17 cellular contexts compared by ENCODE assay signal in genomic region chr20:22821826-22822225, GRCh38.
DNase-seq lines count a peak whose midpoint lies in the region; ATAC-seq and TF ChIP-seq lines count a peak whose summit lies in the region.
"Had no signal": no experiment of that assay in that cellular context is flagged by ENCODE, and none has a peak within 500 bp of the region (broad histone marks: within the 10 kb centered on the region; RNA-seq: fewer than 3 reads in every experiment).

No MANE protein-coding gene starts in this region.

- intact Hi-C loops in naive thymus-derived CD4-positive, alpha-beta T cell (cut with micrococcal nuclease) = no loop called here

- no peak overlapping the region for H3K4me3 ChIP-seq in endodermal cell (ENCODE audit: low read length)
- no peak overlapping the region for H3K4me3 ChIP-seq in neuronal stem cell (ENCODE audit: low read length in 2 of 2)
- H3K4me3 ChIP-seq in naive thymus-derived CD4-positive, alpha-beta T cell (ENCODE audit: low read length) = no peak overlapping the region
- H3K4me3 ChIP-seq: A549, HAP-1 had no signal

- DNase-seq in endodermal cell (peak; percentile 11), neuronal stem cell (ENCODE audit: low spot score) (no peak), type B pancreatic cell (ENCODE audit: extremely low spot score, unreplicated experiment) (no peak), RPMI8226 (no peak)
- no peak for DNase-seq in activated naive CD4-positive, alpha-beta T cell treated with anti-CD3 and anti-CD28 coated beads, Interleukin-2, amount 50 U/mL, for 72 hours (ENCODE audit: low spot score in 2 of 2)
- no peak for DNase-seq in naive thymus-derived CD4-positive, alpha-beta T cell
- DNase-seq: AML-193; CD4-positive, alpha-beta memory T cell; DMS153; DMS79; GF-D8 had no signal

- H3K4ac ChIP-seq in neuronal stem cell (ENCODE audit: low read length) = no peak overlapping the region

- ATAC-seq in activated naive CD4-positive, alpha-beta T cell treated with anti-CD3 and anti-CD28 coated beads, Interleukin-2, amount 50 U/mL, for 72 hours = no peak
- no peak for ATAC-seq in naive thymus-derived CD4-positive, alpha-beta T cell
- ATAC-seq: A549 had no signal

- H3K27ac Mint-ChIP-seq in endodermal cell (no peak overlapping the region), type B pancreatic cell (peak overlapping the region; percentile 13)
- H3K27ac Mint-ChIP-seq in activated naive CD4-positive, alpha-beta T cell treated with anti-CD3 and anti-CD28 coated beads, Interleukin-2, amount 50 U/mL, for 72 hours = no peak overlapping the region
- no peak overlapping the region for H3K27ac Mint-ChIP-seq in naive thymus-derived CD4-positive, alpha-beta T cell
- H3K27ac Mint-ChIP-seq: CD14-positive monocyte; CD4-positive, alpha-beta memory T cell had no signal

- no peak overlapping the region for H2BK5ac ChIP-seq in neuronal stem cell (ENCODE audit: low read length)

- no peak overlapping the region for H3K14ac ChIP-seq in neuronal stem cell (ENCODE audit: low read length)

- H3K36me3 ChIP-seq in endodermal cell (ENCODE audit: control insufficient read depth, insufficient read depth, low read length) (no peaks in the 10 kb centered on the region), neuronal stem cell (replicated peaks in 1 of 2; ENCODE audit: control insufficient read depth in 2 of 2, insufficient read depth in 2 of 2, low read length in 2 of 2) (no peaks in the 10 kb centered on the region)
- no peaks in the 10 kb centered on the region for H3K36me3 ChIP-seq in naive thymus-derived CD4-positive, alpha-beta T cell (ENCODE audit: control insufficient read depth in 2 of 3, insufficient read depth in 3 of 3, low read length in 3 of 3)
- H3K36me3 ChIP-seq: HAP-1 had no signal

- H3K27me3 Mint-ChIP-seq in endodermal cell (ENCODE audit: insufficient read depth) (peaks cover 11% of the 10 kb centered on the region), type B pancreatic cell (peaks cover 38% of the 10 kb centered on the region)
- H3K27me3 Mint-ChIP-seq in naive thymus-derived CD4-positive, alpha-beta T cell = no peaks in the 10 kb centered on the region

- CTCF ChIA-PET in naive thymus-derived CD4-positive, alpha-beta T cell (lab: Charles Lee) = no interaction called here

- H3K36me3 Mint-ChIP-seq in endodermal cell (ENCODE audit: low read depth) (no peaks in the 10 kb centered on the region), type B pancreatic cell (no peaks in the 10 kb centered on the region)
- H3K36me3 Mint-ChIP-seq in activated naive CD4-positive, alpha-beta T cell treated with anti-CD3 and anti-CD28 coated beads, Interleukin-2, amount 50 U/mL, for 72 hours = no peaks in the 10 kb centered on the region
- H3K36me3 Mint-ChIP-seq in naive thymus-derived CD4-positive, alpha-beta T cell = no peaks in the 10 kb centered on the region
- H3K36me3 Mint-ChIP-seq: CD14-positive monocyte; CD4-positive, alpha-beta memory T cell had no signal

- H3K4me1 Mint-ChIP-seq in endodermal cell = peaks cover 1% of the 10 kb centered on the region
- peaks cover 41% of the 10 kb centered on the region for H3K4me1 Mint-ChIP-seq in type B pancreatic cell (ENCODE audit: unreplicated experiment)
- H3K4me1 Mint-ChIP-seq in naive thymus-derived CD4-positive, alpha-beta T cell = no peaks in the 10 kb centered on the region
- H3K4me1 Mint-ChIP-seq: CD14-positive monocyte; CD4-positive, alpha-beta memory T cell had no signal

- H3K79me1 ChIP-seq in neuronal stem cell (ENCODE audit: low read depth, low read length) = no peaks in the 10 kb centered on the region

- H3K27ac ChIP-seq in C4-2B = peak overlapping the region; percentile 23
- H3K27ac ChIP-seq in endodermal cell (ENCODE audit: low read depth, low read length) = no peak overlapping the region
- H3K27ac ChIP-seq in neuronal stem cell (replicated peaks; ENCODE audit: low read length) = no peak overlapping the region
- no peak overlapping the region for H3K27ac ChIP-seq in naive thymus-derived CD4-positive, alpha-beta T cell (ENCODE audit: low read depth, low read length)
- H3K27ac ChIP-seq: 22Rv1, HL-60 had no signal

- H3K23ac ChIP-seq in neuronal stem cell (ENCODE audit: low read depth, low read length, poor library complexity) = no peak overlapping the region

- no peak overlapping the region for H2BK12ac ChIP-seq in neuronal stem cell (ENCODE audit: low read length)

- H3K9ac ChIP-seq in endodermal cell (ENCODE audit: extremely low read depth, low read length, poor library complexity, severe bottlenecking) (no peak overlapping the region), neuronal stem cell (ENCODE audit: low read depth, low read length, poor library complexity) (no peak overlapping the region)

- no peak overlapping the region for H3K4me2 ChIP-seq in neuronal stem cell (ENCODE audit: insufficient read depth, low read length, poor library complexity, severe bottlenecking)
- H3K4me2 ChIP-seq: A549 had no signal

- H4K8ac ChIP-seq in neuronal stem cell (ENCODE audit: low read depth, low read length) = no peak overlapping the region

- peak overlapping the region; percentile 39 for H3K18ac ChIP-seq in neuronal stem cell (ENCODE audit: low read length)

- no peaks in the 10 kb centered on the region for H3K9me3 ChIP-seq in endodermal cell (ENCODE audit: control insufficient read depth, low read length)
- no peaks in the 10 kb centered on the region for H3K9me3 ChIP-seq in neuronal stem cell (replicated peaks in 1 of 2; ENCODE audit: control insufficient read depth in 2 of 2, insufficient read depth in 1 of 2, low read depth in 1 of 2, low read length in 2 of 2)
- H3K9me3 ChIP-seq in naive thymus-derived CD4-positive, alpha-beta T cell (ENCODE audit: control insufficient read depth in 2 of 3, low read length in 3 of 3) = no peaks in the 10 kb centered on the region
- H3K9me3 ChIP-seq: A549, HAP-1 had no signal

- no peak overlapping the region for H3K4me3 Mint-ChIP-seq in endodermal cell
- no peak overlapping the region for H3K4me3 Mint-ChIP-seq in type B pancreatic cell
- no peak overlapping the region for H3K4me3 Mint-ChIP-seq in naive thymus-derived CD4-positive, alpha-beta T cell
- H3K4me3 Mint-ChIP-seq: CD14-positive monocyte; CD4-positive, alpha-beta memory T cell had no signal

- H3K9me3 Mint-ChIP-seq in endodermal cell (no peaks in the 10 kb centered on the region), type B pancreatic cell (no peaks in the 10 kb centered on the region)
- H3K9me3 Mint-ChIP-seq in activated naive CD4-positive, alpha-beta T cell treated with anti-CD3 and anti-CD28 coated beads, Interleukin-2, amount 50 U/mL, for 72 hours = no peaks in the 10 kb centered on the region
- peaks cover 0 to 2% (median 0%) of the 10 kb centered on the region in 11 donors for H3K9me3 Mint-ChIP-seq in naive thymus-derived CD4-positive, alpha-beta T cell
- H3K9me3 Mint-ChIP-seq: CD14-positive monocyte had no signal

- POLR2A ChIA-PET in naive thymus-derived CD4-positive, alpha-beta T cell (lab: Charles Lee) = no interaction called here

- H2BK15ac ChIP-seq in neuronal stem cell (ENCODE audit: low read length) = no peak overlapping the region

- H2AFZ ChIP-seq in neuronal stem cell (ENCODE audit: low read length) = no peak overlapping the region

- no peak for TF ChIP-seq CTCF in C4-2B (conservative IDR thresholded peaks at IDR 0.05)
- no peak for TF ChIP-seq CTCF in endodermal cell (conservative IDR thresholded peaks at IDR 0.05)
- no peak for TF ChIP-seq CTCF in type B pancreatic cell (conservative IDR thresholded peaks at IDR 0.05)

- H2AK5ac ChIP-seq in neuronal stem cell (ENCODE audit: low read depth, low read length) = peak overlapping the region; percentile 21

- no peak overlapping the region for H4K91ac ChIP-seq in neuronal stem cell (ENCODE audit: low read depth, low read length, poor library complexity)

- no peaks in the 10 kb centered on the region for H3K27me3 ChIP-seq in endodermal cell (ENCODE audit: control insufficient read depth, insufficient read depth, low read length, poor library complexity, severe bottlenecking)
- H3K27me3 ChIP-seq in neuronal stem cell (ENCODE audit: control insufficient read depth in 3 of 3, insufficient read depth in 3 of 3, low read depth in 1 of 3, low read length in 3 of 3) = no peaks in the 10 kb centered on the region
- H3K27me3 ChIP-seq in naive thymus-derived CD4-positive, alpha-beta T cell (ENCODE audit: control insufficient read depth in 2 of 2, insufficient read depth in 2 of 2, low read length in 2 of 2) = no peaks in the 10 kb centered on the region

- H3K4me1 ChIP-seq in endodermal cell (ENCODE audit: control insufficient read depth, insufficient read depth, low read length) = no peaks in the 10 kb centered on the region
- H3K4me1 ChIP-seq in neuronal stem cell (ENCODE audit: control insufficient read depth in 2 of 2, insufficient read depth in 1 of 2, low read depth in 1 of 2, low read length in 2 of 2) = peaks cover 0 to 1% of the 10 kb centered on the region in 2 donors
- H3K4me1 ChIP-seq in naive thymus-derived CD4-positive, alpha-beta T cell (ENCODE audit: control insufficient read depth in 2 of 2, insufficient read depth in 2 of 2, low read length in 2 of 2) = no peaks in the 10 kb centered on the region
- H3K4me1 ChIP-seq: A549, HAP-1 had no signal

- H2BK120ac ChIP-seq in neuronal stem cell (ENCODE audit: low read depth, low read length) = no peak overlapping the region

- WGBS in endodermal cell (ENCODE audit: insufficient coverage in 1 of 2, insufficient read length in 1 of 2), 2 experiments = 90 to 100% methylated on average over 2 to 4 of the region's 4 CpGs
- WGBS in neuronal stem cell (ENCODE audit: extremely low coverage in 2 of 2, insufficient read length in 2 of 2, insufficient replicate concordance in 1 of 2), 2 donors = no CpG with 5 or more reads among the region's 4 CpGs
